11 cellular contexts compared by ENCODE assay signal in genomic region chr1:89945852-89946476, GRCh38. TPM values are rescaled to one million over a fixed set of nuclear protein-coding genes. Genes with fewer than 3 reads are reported as not detected.
DNase-seq lines count a peak whose midpoint lies in the region; ATAC-seq lines count a peak whose summit lies in the region.
"Had no signal": no experiment of that assay in that cellular context is flagged by ENCODE, and none has a peak within 500 bp of the region (broad histone marks: within the 10 kb centered on the region; RNA-seq: fewer than 3 reads in every experiment).

No MANE protein-coding gene starts in this region.

- intact Hi-C loops in activated naive CD4-positive, alpha-beta T cell treated with anti-CD3 and anti-CD28 coated beads for 36 hours (cut with micrococcal nuclease) = no loop called here

- no peak overlapping the region for H3K4me3 Mint-ChIP-seq in activated naive CD4-positive, alpha-beta T cell treated with anti-CD3 and anti-CD28 coated beads for 36 hours
- H3K4me3 Mint-ChIP-seq in stimulated activated naive B cell treated with anti-CD40 and anti-IgM and Interleukin-4, amounts not matched to agents 10 μg/mL and 1 μg/mL and 100 μg/mL, for 72 hours = peak overlapping the region in 1 of 2 donors; percentile 1
- H3K4me3 Mint-ChIP-seq: T-helper 1 cell treated with Interleukin-12 subunit alpha and Interleukin-12 subunit beta and Interleukin-4 antibody, amounts not matched to agents 30 μg/mL and 1 μg/mL, for 36 hours had no signal

- no peaks in the 10 kb centered on the region for H3K27me3 Mint-ChIP-seq in activated naive CD4-positive, alpha-beta T cell treated with anti-CD3 and anti-CD28 coated beads for 36 hours (ENCODE audit: low read depth)
- H3K27me3 Mint-ChIP-seq in stimulated activated naive B cell treated with anti-CD40 and anti-IgM and Interleukin-4, amounts not matched to agents 10 μg/mL and 1 μg/mL and 100 μg/mL, for 72 hours = no peaks in the 10 kb centered on the region

- H3K9me3 Mint-ChIP-seq in activated naive CD4-positive, alpha-beta T cell treated with anti-CD3 and anti-CD28 coated beads for 36 hours = no peaks in the 10 kb centered on the region
- H3K9me3 Mint-ChIP-seq in stimulated activated naive B cell treated with anti-CD40 and anti-IgM and Interleukin-4, amounts not matched to agents 10 μg/mL and 1 μg/mL and 100 μg/mL, for 72 hours = no peaks in the 10 kb centered on the region
- H3K9me3 Mint-ChIP-seq: T-helper 1 cell treated with Interleukin-12 subunit alpha and Interleukin-12 subunit beta and Interleukin-4 antibody, amounts not matched to agents 30 μg/mL and 1 μg/mL, for 36 hours had no signal

- DNase-seq in activated naive CD4-positive, alpha-beta T cell treated with anti-CD3 and anti-CD28 coated beads for 36 hours = peak; percentile 28
- DNase-seq in activated naive CD4-positive, alpha-beta T cell treated with Interleukin-2 at 50 U/mL for 16 hours = no peak
- peak; percentile 68 for DNase-seq in LHCN-M2 (ENCODE audit: low read depth)
- DNase-seq in stimulated activated naive B cell treated with anti-CD40 and anti-IgM and Interleukin-4, amounts not matched to agents 10 μg/mL and 1 μg/mL and 100 μg/mL, for 72 hours = no peak
- no peak for DNase-seq in NK-92 treated with Interleukin-12 subunit alpha and Interleukin-12 subunit beta, amount 100 ng/mL, for 24 hours (lab: John Stamatoyannopoulos, UW)
- no peak for DNase-seq in NCI-H146 treated with DMSO at 0.1 percent for 48 hours (lab: John Stamatoyannopoulos, UW; ENCODE audit: unreplicated experiment)
- DNase-seq in D341Med (ENCODE audit: low spot score) = no peak
- DNase-seq: stimulated activated CD4-positive, alpha-beta T cell treated with anti-CD3 and anti-CD28 coated beads, Interleukin-2, amount 100 ng/mL, for 48 hours had no signal

- CTCF ChIA-PET in activated naive CD4-positive, alpha-beta T cell treated with anti-CD3 and anti-CD28 coated beads for 36 hours (lab: Charles Lee) = no interaction called here

- peak; percentile 85 for ATAC-seq in HG02623 (IDR thresholded peaks at IDR 0.05; ENCODE audit: unreplicated experiment)
- ATAC-seq in stimulated activated naive B cell treated with anti-CD40 and anti-IgM and Interleukin-4, amounts not matched to agents 10 μg/mL and 1 μg/mL and 100 μg/mL, for 72 hours (replicated peaks) = peak; percentile 60 to 76
- ATAC-seq: left lobe of liver had no signal

- H3K27ac Mint-ChIP-seq in activated naive CD4-positive, alpha-beta T cell treated with anti-CD3 and anti-CD28 coated beads for 36 hours = no peak overlapping the region
- H3K27ac Mint-ChIP-seq in stimulated activated naive B cell treated with anti-CD40 and anti-IgM and Interleukin-4, amounts not matched to agents 10 μg/mL and 1 μg/mL and 100 μg/mL, for 72 hours = no peak overlapping the region
- H3K27ac Mint-ChIP-seq: T-helper 1 cell treated with Interleukin-12 subunit alpha and Interleukin-12 subunit beta and Interleukin-4 antibody, amounts not matched to agents 30 μg/mL and 1 μg/mL, for 36 hours had no signal

- no peaks in the 10 kb centered on the region for H3K4me1 Mint-ChIP-seq in activated naive CD4-positive, alpha-beta T cell treated with anti-CD3 and anti-CD28 coated beads for 36 hours (ENCODE audit: low read depth)
- H3K4me1 Mint-ChIP-seq in stimulated activated naive B cell treated with anti-CD40 and anti-IgM and Interleukin-4, amounts not matched to agents 10 μg/mL and 1 μg/mL and 100 μg/mL, for 72 hours = peaks cover 13 to 25% of the 10 kb centered on the region in 2 donors

- no peaks in the 10 kb centered on the region for H3K36me3 Mint-ChIP-seq in activated naive CD4-positive, alpha-beta T cell treated with anti-CD3 and anti-CD28 coated beads for 36 hours (ENCODE audit: low read depth)
- H3K36me3 Mint-ChIP-seq in stimulated activated naive B cell treated with anti-CD40 and anti-IgM and Interleukin-4, amounts not matched to agents 10 μg/mL and 1 μg/mL and 100 μg/mL, for 72 hours = no peaks in the 10 kb centered on the region

RNA-seq across cellular contexts. Expression of gene ZNF326, which starts 48.9 kb away (rescaled TPM):
- total RNA-seq in activated naive CD4-positive, alpha-beta T cell treated with anti-CD3 and anti-CD28 coated beads for 36 hours = 10 to 100 TPM; 17.4 to 17.9 TPM
- 6.3 and 6.6 TPM in 2 replicates for total RNA-seq in LHCN-M2 (2014; rRNA removed)
- polyA plus RNA-seq in LHCN-M2 (2012) = 8.8 TPM

Comparison
In these comparisons a context has a peak if more than half of its experiments do, and no peak if none do; other contexts are left out.
1. DNase-seq: peak in activated naive CD4-positive, alpha-beta T cell treated with anti-CD3 and anti-CD28 coated beads for 36 hours (single experiment) and LHCN-M2 (single experiment); none in activated naive CD4-positive, alpha-beta T cell treated with Interleukin-2 at 50 U/mL for 16 hours (single experiment), stimulated activated naive B cell treated with anti-CD40 and anti-IgM and Interleukin-4, amounts not matched to agents 10 μg/mL and 1 μg/mL and 100 μg/mL, for 72 hours (single experiment), NK-92 treated with Interleukin-12 subunit alpha and Interleukin-12 subunit beta, amount 100 ng/mL, for 24 hours (single experiment), NCI-H146 treated with DMSO at 0.1 percent for 48 hours (single experiment) and D341Med (single experiment).